8 cellular contexts compared by ENCODE assay signal in genomic region chr16:87391950-87392822, GRCh38. TPM values are rescaled to one million over a fixed set of nuclear protein-coding genes. Genes with fewer than 3 reads are reported as not detected.
DNase-seq lines count a peak whose midpoint lies in the region; ATAC-seq, FAIRE-seq and TF ChIP-seq lines count a peak whose summit lies in the region.

TSS of gene MAP1LC3B (plus strand) at chr16:87392336. CDS start at chr16:87392428, 92 bp downstream.

- H3K4me1 Mint-ChIP-seq in T-cell = peaks cover 51 to 60% (median 59%) of the 10 kb centered on the region in 3 donors
- peaks cover 40% of the 10 kb centered on the region for H3K4me1 Mint-ChIP-seq in type B pancreatic cell (ENCODE audit: unreplicated experiment)

- H3K36me3 Mint-ChIP-seq in T-cell (peaks cover 6% of the 10 kb centered on the region), type B pancreatic cell (peaks cover 8% of the 10 kb centered on the region)

- no peaks in the 10 kb centered on the region for H3K27me3 Mint-ChIP-seq in T-cell
- no peaks in the 10 kb centered on the region for H3K27me3 Mint-ChIP-seq in type B pancreatic cell

- TF ChIP-seq POLR2A in GM12892 (IDR thresholded peaks at IDR 0.05; ENCODE audit: low read depth, low read length) = peak; percentile 82

- DNase-seq in GM12892 (ENCODE audit: insufficient read length) = peak; percentile 94
- peak; percentile 90 for DNase-seq in NCI-H146 (lab: John Stamatoyannopoulos, UW)
- peak; percentile 87 to 100 (median 96) for DNase-seq in T-cell
- peak; percentile 99 for DNase-seq in cardiac septum (ENCODE audit: low spot score)
- DNase-seq in posterior cingulate gyrus = peak; percentile 94 to 100 (median 96)
- DNase-seq in type B pancreatic cell (ENCODE audit: extremely low spot score, unreplicated experiment) = peak; percentile 99

- WGBS in adipose tissue, 3 donors = 0 to 1% (median 0%) methylated on average over 93 to 110 of the region's 113 CpGs

- TF ChIP-seq CTCF in type B pancreatic cell (conservative IDR thresholded peaks at IDR 0.05) = no peak

- POLR2A ChIA-PET in T-cell (lab: Charles Lee) = interaction anchor here (1.1 to 2.5 kb wide), 2 partner anchors 9 kb away, joined by 3 to 11 read pairs; partner anchors contain the start of gene FBXO31 (in 2 of the 2)

- H3K4me3 Mint-ChIP-seq in T-cell (peak within 1 kb of the TSS; percentile 89 to 93 (median 93)), type B pancreatic cell (peak within 1 kb of the TSS; percentile 93)

- H3K27ac Mint-ChIP-seq in T-cell = peak within 1 kb of the TSS; percentile 93 to 95
- H3K27ac Mint-ChIP-seq in type B pancreatic cell = peak within 1 kb of the TSS; percentile 98

- CTCF ChIA-PET in T-cell (lab: Charles Lee) = no interaction called here

- ATAC-seq in HG02840 (IDR thresholded peaks at IDR 0.05; ENCODE audit: low FRiP score, unreplicated experiment) (peak; percentile 56), T-cell (replicated peaks in 1 of 4) (peak; percentile 73 to 80 (median 76))

- FAIRE-seq in GM12892 (lab: Jason Lieb, UNC) = peak; percentile 93

- intact Hi-C loops in cardiac septum (cut with DNase I) = loop anchor here (2.0 to 5.0 kb wide), 3 partner anchors 75 to 245 kb away; partner anchors contain the start of gene C16orf95
- intact Hi-C loops in posterior cingulate gyrus (cut with DNase I) = loop anchor here (2.0 to 5.0 kb wide), 3 partner anchors 75 to 375 kb away; partner anchors contain the start of genes C16orf95, KLHDC4 and ZCCHC14

- peak within 1 kb of the TSS; percentile 97 for H3K27ac ChIP-seq in adipose tissue (ENCODE audit: low read depth, low read length)

- H3K9me3 Mint-ChIP-seq in T-cell = no peaks in the 10 kb centered on the region
- H3K9me3 Mint-ChIP-seq in type B pancreatic cell = no peaks in the 10 kb centered on the region

RNA-seq across cellular contexts. Expression of gene MAP1LC3B, which starts in this region (rescaled TPM):
- polyA plus RNA-seq in GM12892 (2012; ENCODE audit: missing spikeins) = 34.6 TPM
- total RNA-seq in T-cell = 10 to 100 TPM; 51.3 to 90.4 (median 53.3) TPM
- 10 to 100 TPM; 16.7 to 91.2 (median 74.2) TPM for polyA plus RNA-seq in adipose tissue
- 113 TPM for total RNA-seq in cardiac septum
- total RNA-seq in type B pancreatic cell (ENCODE audit: low replicate concordance) = 44.4 and 58.5 TPM in 2 replicates

Comparison
In these comparisons a context has a peak if more than half of its experiments do, and no peak if none do; other contexts are left out.
1. Peak in every context shown above with its lines: DNase-seq, ATAC-seq and H3K27ac ChIP-seq.